In the genomic region with DNA sequence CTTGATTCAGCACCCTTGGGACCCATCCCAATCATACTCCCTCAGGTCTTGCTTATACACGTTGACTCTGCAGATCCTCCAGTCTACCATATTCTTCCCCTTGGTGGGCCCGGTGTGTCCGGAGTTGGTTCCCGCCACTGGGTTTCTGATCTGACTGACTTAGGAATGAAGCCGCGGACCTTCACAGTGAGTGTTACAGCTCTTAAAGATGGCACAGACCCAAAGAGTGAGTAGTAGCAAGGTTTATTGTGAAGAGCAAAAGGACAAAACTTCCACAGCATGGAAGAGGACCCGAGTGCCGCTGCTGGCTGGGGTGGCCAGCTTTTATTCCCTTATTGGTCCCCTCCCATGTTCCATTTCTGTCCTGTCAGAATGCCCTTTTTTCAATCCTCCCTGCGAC, we compare ENCODE assay signal across 1 cellular context.
TF ChIP-seq lines count a peak whose summit lies in the region.

No MANE protein-coding gene starts in this region.

TF ChIP-seq in WTC11, 78 proteins besides CTCF, POLR2A, EP300 and RAD21 (continued from another document):
- TF ChIP-seq, protein P1, sequence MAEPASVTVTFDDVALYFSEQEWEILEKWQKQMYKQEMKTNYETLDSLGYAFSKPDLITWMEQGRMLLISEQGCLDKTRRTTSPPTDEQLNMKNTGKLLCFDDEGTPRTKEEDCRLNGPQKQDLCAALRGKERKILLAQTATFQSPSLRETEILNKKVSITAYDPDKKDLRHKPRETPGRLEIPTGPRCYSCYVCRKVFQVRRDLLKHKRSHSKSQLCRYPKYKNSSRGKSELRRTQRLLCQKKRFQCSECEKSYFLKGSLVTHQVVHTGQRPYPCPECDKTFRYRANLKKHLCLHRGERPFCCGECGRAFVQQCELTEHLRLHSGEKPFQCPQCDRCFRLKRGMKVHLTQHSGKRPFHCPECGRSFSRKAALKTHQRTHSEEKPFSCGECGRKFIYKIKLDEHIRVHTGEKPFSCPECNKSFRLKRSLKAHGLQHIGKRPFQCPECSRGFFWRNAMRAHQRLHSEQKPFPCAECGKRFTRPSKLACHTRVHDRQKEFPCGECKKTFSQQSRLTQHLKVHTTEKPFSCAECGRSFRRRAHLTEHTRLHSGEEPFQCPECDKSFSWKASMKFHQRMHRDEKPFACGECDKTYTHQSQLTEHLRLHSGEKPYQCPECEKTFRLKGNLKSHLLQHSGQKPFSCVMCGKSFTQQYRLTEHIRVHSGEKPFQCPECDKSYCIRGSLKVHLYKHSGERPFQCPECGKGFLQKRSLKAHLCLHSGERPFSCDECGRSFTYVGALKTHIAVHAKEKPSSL (CRISPR knock-in tag; conservative IDR thresholded peaks at IDR 0.05), result no peak
- TF ChIP-seq, protein P2, sequence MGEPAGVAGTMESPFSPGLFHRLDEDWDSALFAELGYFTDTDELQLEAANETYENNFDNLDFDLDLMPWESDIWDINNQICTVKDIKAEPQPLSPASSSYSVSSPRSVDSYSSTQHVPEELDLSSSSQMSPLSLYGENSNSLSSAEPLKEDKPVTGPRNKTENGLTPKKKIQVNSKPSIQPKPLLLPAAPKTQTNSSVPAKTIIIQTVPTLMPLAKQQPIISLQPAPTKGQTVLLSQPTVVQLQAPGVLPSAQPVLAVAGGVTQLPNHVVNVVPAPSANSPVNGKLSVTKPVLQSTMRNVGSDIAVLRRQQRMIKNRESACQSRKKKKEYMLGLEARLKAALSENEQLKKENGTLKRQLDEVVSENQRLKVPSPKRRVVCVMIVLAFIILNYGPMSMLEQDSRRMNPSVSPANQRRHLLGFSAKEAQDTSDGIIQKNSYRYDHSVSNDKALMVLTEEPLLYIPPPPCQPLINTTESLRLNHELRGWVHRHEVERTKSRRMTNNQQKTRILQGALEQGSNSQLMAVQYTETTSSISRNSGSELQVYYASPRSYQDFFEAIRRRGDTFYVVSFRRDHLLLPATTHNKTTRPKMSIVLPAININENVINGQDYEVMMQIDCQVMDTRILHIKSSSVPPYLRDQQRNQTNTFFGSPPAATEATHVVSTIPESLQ (CRISPR knock-in tag; IDR thresholded peaks at IDR 0.05), result no peak
- no peak for TF ChIP-seq MXD4 (CRISPR knock-in tag; IDR thresholded peaks at IDR 0.05; ENCODE audit: borderline replicate concordance)
- no peak for TF ChIP-seq IRF2 (CRISPR knock-in tag; IDR thresholded peaks at IDR 0.05; ENCODE audit: borderline replicate concordance, low read depth)
- no peak for TF ChIP-seq SMAD3 (CRISPR knock-in tag; IDR thresholded peaks at IDR 0.05; ENCODE audit: borderline replicate concordance)
- no peak for TF ChIP-seq ZNF263 (CRISPR knock-in tag; IDR thresholded peaks at IDR 0.05; ENCODE audit: low read depth)
- TF ChIP-seq ETV6 (CRISPR knock-in tag; IDR thresholded peaks at IDR 0.05), result no peak
- TF ChIP-seq NFE2L1 (CRISPR knock-in tag; IDR thresholded peaks at IDR 0.05), result no peak
- no peak for TF ChIP-seq SP1 (CRISPR knock-in tag; conservative IDR thresholded peaks at IDR 0.05)
- TF ChIP-seq, protein P3, sequence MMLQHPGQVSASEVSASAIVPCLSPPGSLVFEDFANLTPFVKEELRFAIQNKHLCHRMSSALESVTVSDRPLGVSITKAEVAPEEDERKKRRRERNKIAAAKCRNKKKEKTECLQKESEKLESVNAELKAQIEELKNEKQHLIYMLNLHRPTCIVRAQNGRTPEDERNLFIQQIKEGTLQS (CRISPR knock-in tag; conservative IDR thresholded peaks at IDR 0.05), result no peak
